20 cellular contexts compared by ENCODE assay signal in genomic region chr4:111113591-111113990, GRCh38.
DNase-seq lines count a peak whose midpoint lies in the region; ATAC-seq and FAIRE-seq lines count a peak whose summit lies in the region.
"Had no signal": no experiment of that assay in that cellular context is flagged by ENCODE, and none has a peak within 500 bp of the region (broad histone marks: within the 10 kb centered on the region; RNA-seq: fewer than 3 reads in every experiment).

No MANE protein-coding gene starts in this region.

- H3K27ac Mint-ChIP-seq in activated CD8-positive, alpha-beta T cell treated with anti-CD3 and anti-CD28 coated beads, Interleukin-2, amount 10 ng/mL, durations not matched to agents 7 days and 5 days = no peak overlapping the region
- H3K27ac Mint-ChIP-seq: CD4-positive, alpha-beta memory T cell had no signal

- H3K9me3 Mint-ChIP-seq in activated CD8-positive, alpha-beta T cell treated with anti-CD3 and anti-CD28 coated beads, Interleukin-2, amount 10 ng/mL, durations not matched to agents 7 days and 5 days (ENCODE audit: insufficient read depth) = no peaks in the 10 kb centered on the region

- H3K4me1 Mint-ChIP-seq in activated CD8-positive, alpha-beta T cell treated with anti-CD3 and anti-CD28 coated beads, Interleukin-2, amount 10 ng/mL, durations not matched to agents 7 days and 5 days (ENCODE audit: low read depth) = no peaks in the 10 kb centered on the region
- H3K4me1 Mint-ChIP-seq: CD4-positive, alpha-beta memory T cell had no signal

- POLR2A ChIA-PET in activated CD8-positive, alpha-beta T cell treated with anti-CD3 and anti-CD28 coated beads, Interleukin-2, amount 10 ng/mL, durations not matched to agents 7 days and 5 days (lab: Charles Lee) = no interaction called here

- no peaks in the 10 kb centered on the region for H3K36me3 ChIP-seq in small intestine (ENCODE audit: control insufficient read depth in 2 of 2, insufficient read depth in 2 of 2, low read length in 2 of 2)

- H3K9me3 ChIP-seq in small intestine (ENCODE audit: control insufficient read depth, low read depth) = no peaks in the 10 kb centered on the region

- no peak overlapping the region for H3K4me3 Mint-ChIP-seq in activated CD8-positive, alpha-beta T cell treated with anti-CD3 and anti-CD28 coated beads, Interleukin-2, amount 10 ng/mL, durations not matched to agents 7 days and 5 days
- H3K4me3 Mint-ChIP-seq: CD4-positive, alpha-beta memory T cell had no signal

- DNase-seq in LHCN-M2 (ENCODE audit: low read depth) (peak; percentile 38), amniotic epithelial cell (ENCODE audit: low read depth) (peak; percentile 59), iris pigment epithelial cell (ENCODE audit: low read depth) (peak; percentile 19), urothelium cell line (ENCODE audit: low spot score) (peak; percentile 13), small intestine (no peak)
- DNase-seq in activated naive CD4-positive, alpha-beta T cell (lab: John Stamatoyannopoulos, UW) = no peak
- DNase-seq in activated CD8-positive, alpha-beta T cell treated with anti-CD3 and anti-CD28 coated beads, Interleukin-2, amount 10 ng/mL, durations not matched to agents 7 days and 5 days = no peak
- DNase-seq: C1 segment of cervical spinal cord; Calu3; CD4-positive, alpha-beta memory T cell; COR-L47; DMS53; DMS79 treated with DMSO at 0.1 percent for 48 hours; GF-D8; GM23248; H7; HCEC 1CT had no signal

- H3K4me3 ChIP-seq in small intestine (ENCODE audit: low read depth in 1 of 2, low read length in 2 of 2) = no peak overlapping the region
- H3K4me3 ChIP-seq: GM23248 had no signal

- no peak for ATAC-seq in activated CD8-positive, alpha-beta T cell treated with anti-CD3 and anti-CD28 coated beads, Interleukin-2, amount 10 ng/mL, durations not matched to agents 7 days and 5 days

- H3K27me3 ChIP-seq in small intestine (ENCODE audit: control insufficient read depth in 2 of 2, insufficient read depth in 2 of 2, low read length in 2 of 2) = no peaks in the 10 kb centered on the region

- no peak overlapping the region for H3K27ac ChIP-seq in small intestine (ENCODE audit: low read depth in 1 of 2, low read length in 1 of 2)
- H3K27ac ChIP-seq: GM23248 had no signal

- WGBS in small intestine, 3 donors = 69 to 80% (median 71%) methylated on average over 3 of the region's 3 CpGs

- H3K4me1 ChIP-seq in small intestine (ENCODE audit: control insufficient read depth in 2 of 2, insufficient read depth in 1 of 2, low read depth in 1 of 2, low read length in 1 of 2) = no peaks in the 10 kb centered on the region

- FAIRE-seq in urothelium cell line (lab: Jason Lieb, UNC) (no peak), small intestine (lab: Jason Lieb, UNC) (no peak)
- FAIRE-seq: GM12891, GM18507, H1 had no signal

- CTCF ChIA-PET in activated CD8-positive, alpha-beta T cell treated with anti-CD3 and anti-CD28 coated beads, Interleukin-2, amount 10 ng/mL, durations not matched to agents 7 days and 5 days (lab: Charles Lee) = no interaction called here

- no peaks in the 10 kb centered on the region for H3K27me3 Mint-ChIP-seq in activated CD8-positive, alpha-beta T cell treated with anti-CD3 and anti-CD28 coated beads, Interleukin-2, amount 10 ng/mL, durations not matched to agents 7 days and 5 days (ENCODE audit: low read depth)
- H3K27me3 Mint-ChIP-seq: CD4-positive, alpha-beta memory T cell had no signal

- H3K36me3 Mint-ChIP-seq in activated CD8-positive, alpha-beta T cell treated with anti-CD3 and anti-CD28 coated beads, Interleukin-2, amount 10 ng/mL, durations not matched to agents 7 days and 5 days (ENCODE audit: low read depth) = no peaks in the 10 kb centered on the region
- H3K36me3 Mint-ChIP-seq: CD4-positive, alpha-beta memory T cell had no signal

Comparison
In these comparisons a context has a peak if more than half of its experiments do, and no peak if none do; other contexts are left out.
1. DNase-seq: peak in LHCN-M2 (single experiment), amniotic epithelial cell (single experiment), iris pigment epithelial cell (single experiment) and urothelium cell line (single experiment); none in activated naive CD4-positive, alpha-beta T cell (0 of 4), small intestine (single experiment) and activated CD8-positive, alpha-beta T cell treated with anti-CD3 and anti-CD28 coated beads, Interleukin-2, amount 10 ng/mL, durations not matched to agents 7 days and 5 days (single experiment).